8 cellular contexts compared by ENCODE assay signal in genomic region chr2:173962036-173962435, GRCh38. TPM values are rescaled to one million over a fixed set of nuclear protein-coding genes. Genes with fewer than 3 reads are reported as not detected.
A peak's percentile ranks its signal among the peaks of the same experiment; 100 is the strongest.
DNase-seq lines count a peak whose midpoint lies in the region; ATAC-seq and TF ChIP-seq lines count a peak whose summit lies in the region.

No MANE protein-coding gene starts in this region.

- H3K4me2 ChIP-seq in PC-9: peak overlapping the region; percentile 93

- DNase-seq in NCI-H510A treated with DMSO at 0.1 percent for 48 hours (lab: John Stamatoyannopoulos, UW) (peak; percentile 74), NCI-H510A (lab: John Stamatoyannopoulos, UW) (no peak), PC-9 (no peak), epithelial cell of prostate (ENCODE audit: low read depth, low spot score) (no peak)
- DNase-seq in activated effector memory CD4-positive, alpha-beta T cell treated with Interleukin-2 at 50 U/mL for 16 hours: no peak
- no peak for DNase-seq in stimulated activated CD4-positive, alpha-beta T cell treated with anti-CD3 and anti-CD28 coated beads, Interleukin-4, amount 100 ng/mL, for 4 hours

- no TSS peak for BruUV-seq in PC-9 (replicated peaks; lab: Mats Ljungman, UMichigan)

- CTCF ChIA-PET in PC-9 (lab: Charles Lee): interaction anchor here (0.6 kb wide), 2 partner anchors 373 to 482 kb away, joined by 3 read pairs; no protein-coding TSS in a partner anchor

- H3K36me3 ChIP-seq in PC-9 (ENCODE audit: low read depth): peaks cover 29% of the 10 kb centered on the region
- H3K36me3 ChIP-seq in skeletal muscle tissue (ENCODE audit: control insufficient read depth in 3 of 3, insufficient read depth in 3 of 3, low read length in 3 of 3): no peaks in the 10 kb centered on the region

- H3K27me3 ChIP-seq in PC-9 (ENCODE audit: insufficient read depth, low read depth) (no peaks in the 10 kb centered on the region), skeletal muscle tissue (ENCODE audit: control insufficient read depth in 3 of 3, insufficient read depth in 3 of 3, low read length in 3 of 3) (no peaks in the 10 kb centered on the region)

- no peaks in the 10 kb centered on the region for H3K9me2 ChIP-seq in PC-9 (ENCODE audit: insufficient read depth)

- POLR2A ChIA-PET in PC-9 (lab: Charles Lee; ENCODE audit: unreplicated experiment): interaction anchor here (0.7 to 1.1 kb wide), 4 partner anchors 42 to 479 kb away, joined by 3 to 8 read pairs (median 3); no protein-coding TSS in a partner anchor

- peak overlapping the region in 2 of 3 donors; percentile 53 to 73 for H3K9ac ChIP-seq in skeletal muscle tissue (ENCODE audit: low read depth in 1 of 3, low read length in 3 of 3)

- no peak for TF ChIP-seq CTCF in PC-9 (conservative IDR thresholded peaks at IDR 0.05)

- ATAC-seq in HG03097 (IDR thresholded peaks at IDR 0.05; ENCODE audit: low FRiP score, unreplicated experiment): no peak

- peaks cover 33% of the 10 kb centered on the region for H3F3A ChIP-seq in PC-9 (ENCODE audit: insufficient read depth, low read depth)

- H3K79me2 ChIP-seq in PC-9 (ENCODE audit: low read depth): peaks cover 74% of the 10 kb centered on the region

- peak overlapping the region; percentile 70 for H3K4me3 ChIP-seq in PC-9
- H3K4me3 ChIP-seq in skeletal muscle tissue (ENCODE audit: low read length in 3 of 3): peak overlapping the region in 2 of 3 donors; percentile 73 to 81

- H3K4me1 ChIP-seq in PC-9 (replicated peaks; ENCODE audit: insufficient read depth): peaks cover 37% of the 10 kb centered on the region
- H3K4me1 ChIP-seq in skeletal muscle tissue (ENCODE audit: control insufficient read depth in 3 of 3, insufficient read depth in 3 of 3, low read length in 3 of 3): peaks cover 6 to 33% (median 20%) of the 10 kb centered on the region in 3 donors

- intact Hi-C loops in PC-9 (cut with micrococcal nuclease; ENCODE audit: unreplicated experiment): loop anchor here (2.0 to 10.0 kb wide), 5 partner anchors 27 to 557 kb away; no protein-coding TSS in a partner anchor

- no peak overlapping the region for H2AFZ ChIP-seq in PC-9

- peaks cover 30% of the 10 kb centered on the region for H4K20me1 ChIP-seq in PC-9 (ENCODE audit: insufficient read depth)

- H3K27ac ChIP-seq in PC-9: peak overlapping the region; percentile 82
- H3K27ac ChIP-seq in epithelial cell of prostate: peak overlapping the region; percentile 99
- peak overlapping the region; percentile 99 for H3K27ac ChIP-seq in skeletal muscle tissue (ENCODE audit: low read depth, low read length)

- peaks cover 5% of the 10 kb centered on the region for H3K9me3 ChIP-seq in PC-9 (ENCODE audit: insufficient read depth, low read depth)
- H3K9me3 ChIP-seq in skeletal muscle tissue (ENCODE audit: control insufficient read depth in 3 of 3, low read length in 3 of 3): no peaks in the 10 kb centered on the region

RNA-seq across cellular contexts. Expression of gene SP3, which starts 3.1 kb away (rescaled TPM):
- total RNA-seq in PC-9 (2021) (93.6 and 127 TPM in 2 replicates), skeletal muscle tissue (90.3 TPM)
